9 cellular contexts compared by ENCODE assay signal in genomic region chr1:160070243-160071163, GRCh38. TPM values are rescaled to one million over a fixed set of nuclear protein-coding genes. Genes with fewer than 3 reads are reported as not detected.
DNase-seq lines count a peak whose midpoint lies in the region; ATAC-seq, FAIRE-seq and TF ChIP-seq lines count a peak whose summit lies in the region.
"Had no signal": no experiment of that assay in that cellular context is flagged by ENCODE, and none has a peak within 500 bp of the region (broad histone marks: within the 10 kb centered on the region; RNA-seq: fewer than 3 reads in every experiment).

No MANE protein-coding gene starts in this region.

- ATAC-seq in GM18519 (IDR thresholded peaks at IDR 0.05; ENCODE audit: low FRiP score, unreplicated experiment) = no peak

- no peaks in the 10 kb centered on the region for H3K36me3 ChIP-seq in A673 (ENCODE audit: insufficient read depth, low read length, poor library complexity, severe bottlenecking)
- no peaks in the 10 kb centered on the region for H3K36me3 ChIP-seq in endothelial cell of umbilical vein (ENCODE audit: control insufficient read depth in 2 of 2, extremely low read depth in 1 of 2, insufficient read depth in 2 of 2, low read length in 2 of 2)
- no peaks in the 10 kb centered on the region for H3K36me3 ChIP-seq in mesodermal cell (ENCODE audit: control insufficient read depth, insufficient read depth, low read length)

- no peak for TF ChIP-seq POLR2A in endothelial cell of umbilical vein (IDR thresholded peaks at IDR 0.05; ENCODE audit: low read depth, low read length)

- no peaks in the 10 kb centered on the region for H4K20me1 ChIP-seq in endothelial cell of umbilical vein (replicated peaks; ENCODE audit: control insufficient read depth, extremely low read depth, insufficient read depth, low read length)

- no peak overlapping the region for H3K27ac ChIP-seq in A673 (ENCODE audit: low read depth, low read length, poor library complexity, severe bottlenecking)
- H3K27ac ChIP-seq in endothelial cell of umbilical vein (ENCODE audit: insufficient read depth, low read depth, low read length) = no peak overlapping the region
- no peak overlapping the region for H3K27ac ChIP-seq in mesodermal cell (ENCODE audit: low read depth, low read length, severe bottlenecking)

- peaks cover 11% of the 10 kb centered on the region for H3K27me3 ChIP-seq in A673 (replicated peaks; ENCODE audit: insufficient read depth, low read depth, low read length, poor library complexity)
- H3K27me3 ChIP-seq in endothelial cell of umbilical vein (ENCODE audit: control insufficient read depth in 2 of 2, insufficient read depth in 2 of 2, low read length in 2 of 2) = peaks cover 25 to 28% of the 10 kb centered on the region in 2 experiments

- BruUV-seq in A673 (replicated peaks; lab: Mats Ljungman, UMichigan) (no TSS peak), endothelial cell of umbilical vein (replicated peaks; lab: Mats Ljungman, UMichigan) (no TSS peak)

- DNase-seq in A673 (ENCODE audit: low spot score) (peak; percentile 86), GM19238 (ENCODE audit: insufficient read length, low spot score) (peak; percentile 59), NCI-H526 (lab: John Stamatoyannopoulos, UW) (peak; percentile 48 to 95), endothelial cell of umbilical vein (ENCODE audit: low read depth, low spot score) (peak; percentile 74)
- peak; percentile 82 for DNase-seq in activated CD8-positive, alpha-beta memory T cell treated with anti-CD3 and anti-CD28 coated beads, Interleukin-2, amount 50 U/mL, for 4 hours
- peak; percentile 53 for DNase-seq in stimulated activated CD8-positive, alpha-beta memory T cell treated with anti-CD3 and anti-CD28 coated beads, Interleukin-15, amount 100 ng/mL, for 1 hour (ENCODE audit: low read depth)

- CTCF ChIA-PET in A673 (lab: Charles Lee) (interaction anchor here (0.8 to 1.0 kb wide), 2 partner anchors 8 to 15 kb away, joined by 3 read pairs; no protein-coding TSS in a partner anchor), endothelial cell of umbilical vein (lab: Charles Lee) (interaction anchor here (0.8 to 5.8 kb wide), 6 partner anchors 8 to 63 kb away, joined by 3 to 37 read pairs (median 6); partner anchors contain the start of gene IGSF8)

- peak; percentile 85 for FAIRE-seq in endothelial cell of umbilical vein (lab: Jason Lieb, UNC)
- FAIRE-seq: GM18507 had no signal

- dilution Hi-C loops in endothelial cell of umbilical vein (cut with MboI; ENCODE audit: extremely low pct_ligation_motif_present, low sequenced_read_pairs) = no loop called here

- 0 to 3% methylated on average over 38 to 41 of the region's 46 CpGs for WGBS in mesodermal cell (ENCODE audit: insufficient coverage in 2 of 2), 2 experiments

- no peaks in the 10 kb centered on the region for H3K9me1 ChIP-seq in endothelial cell of umbilical vein (replicated peaks; ENCODE audit: control insufficient read depth, extremely low read depth, insufficient read depth, low read length)

- H3K9me3 ChIP-seq in A673 (ENCODE audit: low read depth, low read length, poor library complexity, severe bottlenecking) (no peaks in the 10 kb centered on the region), endothelial cell of umbilical vein (replicated peaks; ENCODE audit: control insufficient read depth, insufficient read depth, low read length) (no peaks in the 10 kb centered on the region), mesodermal cell (ENCODE audit: control insufficient read depth, low read length) (no peaks in the 10 kb centered on the region)

- H2AFZ ChIP-seq in endothelial cell of umbilical vein (ENCODE audit: low read depth, low read length) = peak overlapping the region; percentile 99

- no peak for TF ChIP-seq CTCF in A673 (conservative IDR thresholded peaks at IDR 0.05; ENCODE audit: low read depth, low read length)
- TF ChIP-seq CTCF in endothelial cell of umbilical vein (IDR thresholded peaks at IDR 0.05; ENCODE audit: extremely low read depth in 1 of 2, insufficient read depth in 1 of 2, low read depth in 1 of 2, low read length in 2 of 2) = no peak

- peak overlapping the region; percentile 47 for H3K4me3 ChIP-seq in A673 (ENCODE audit: low read depth, low read length, poor library complexity, severe bottlenecking)
- H3K4me3 ChIP-seq in endothelial cell of umbilical vein (replicated peaks in 1 of 3; ENCODE audit: insufficient read depth in 1 of 3, low read depth in 1 of 3, low read length in 3 of 3) = peak overlapping the region; percentile 31 to 69 (median 45)
- peak overlapping the region; percentile 39 for H3K4me3 ChIP-seq in mesodermal cell (ENCODE audit: extremely low read depth, insufficient read depth, low read length, poor library complexity, severe bottlenecking)

- no peak overlapping the region for H3K9ac ChIP-seq in endothelial cell of umbilical vein (replicated peaks; ENCODE audit: extremely low read depth, insufficient read depth, low read length)

- POLR2A ChIA-PET in A673 (lab: Charles Lee; ENCODE audit: low non-redundant PET) (no interaction called here), endothelial cell of umbilical vein (lab: Charles Lee) (no interaction called here)

- intact Hi-C loops in A673 (cut with micrococcal nuclease; ENCODE audit: unreplicated experiment) (no loop called here), endothelial cell of umbilical vein (cut with micrococcal nuclease) (no loop called here)

- H3K4me1 ChIP-seq in A673 (ENCODE audit: insufficient read depth, low read length, poor library complexity, severe bottlenecking) (no peaks in the 10 kb centered on the region), endothelial cell of umbilical vein (ENCODE audit: control insufficient read depth, extremely low read depth, insufficient read depth, low read length) (peaks cover 7% of the 10 kb centered on the region), mesodermal cell (ENCODE audit: control insufficient read depth, insufficient read depth, low read length, poor library complexity, severe bottlenecking) (peaks cover 3% of the 10 kb centered on the region)

- no peaks in the 10 kb centered on the region for H3K79me2 ChIP-seq in endothelial cell of umbilical vein (ENCODE audit: control insufficient read depth, insufficient read depth, low read length)

- H3K4me2 ChIP-seq in endothelial cell of umbilical vein (ENCODE audit: insufficient read depth, low read length) = peak overlapping the region; percentile 78

RNA-seq across cellular contexts. Expression of gene KCNJ10, which starts 0.5 kb away (rescaled TPM):
- total RNA-seq in A673 (2021) (not detected in 2 replicates), endothelial cell of umbilical vein (not detected in 2 replicates)
- polyA plus RNA-seq in endothelial cell of umbilical vein = not detected in 2 replicates
- polyA plus RNA-seq in endothelial cell of umbilical vein (2011; cell fraction: cytosol; rRNA removed) = not detected in 2 replicates
- not detected in 2 replicates for polyA plus RNA-seq in endothelial cell of umbilical vein (2011; cell fraction: nucleus; rRNA removed)
- polyA plus RNA-seq in endothelial cell of umbilical vein (2012) = not detected in 2 replicates
- polyA minus RNA-seq in endothelial cell of umbilical vein = not detected in 2 replicates
- not detected for polyA minus RNA-seq in endothelial cell of umbilical vein (2011; cell fraction: cytosol; rRNA and poly(A)+ RNA removed)
- not detected in 2 replicates for polyA minus RNA-seq in endothelial cell of umbilical vein (2011; cell fraction: nucleus; rRNA and poly(A)+ RNA removed)
- 0.29 TPM for polyA plus RNA-seq in mesodermal cell (2013, experiment 1 of 2)
- polyA plus RNA-seq in mesodermal cell (2013, experiment 2 of 2) = 0.10 TPM

RNA-seq across cellular contexts. Expression of gene KCNJ9, which starts 10.8 kb away (rescaled TPM):
- total RNA-seq in A673 (2021) = not detected in 2 replicates
- total RNA-seq in endothelial cell of umbilical vein = not detected in 2 replicates
- polyA plus RNA-seq in endothelial cell of umbilical vein = not detected in 2 replicates
- not detected in 2 replicates for polyA plus RNA-seq in endothelial cell of umbilical vein (2011; cell fraction: cytosol; rRNA removed)
- not detected in 2 replicates for polyA plus RNA-seq in endothelial cell of umbilical vein (2011; cell fraction: nucleus; rRNA removed)
- not detected in 2 replicates for polyA plus RNA-seq in endothelial cell of umbilical vein (2012)
- polyA minus RNA-seq in endothelial cell of umbilical vein = not detected in 2 replicates
- not detected for polyA minus RNA-seq in endothelial cell of umbilical vein (2011; cell fraction: cytosol; rRNA and poly(A)+ RNA removed)
- not detected in 2 replicates for polyA minus RNA-seq in endothelial cell of umbilical vein (2011; cell fraction: nucleus; rRNA and poly(A)+ RNA removed)
- 0.11 TPM for polyA plus RNA-seq in mesodermal cell (2013, experiment 1 of 2)
- polyA plus RNA-seq in mesodermal cell (2013, experiment 2 of 2) = not detected

RNA-seq across cellular contexts. Expression of gene IGSF8, which starts 27.9 kb away (rescaled TPM):
- total RNA-seq in A673 (2021) (14.0 and 18.1 TPM in 2 replicates), endothelial cell of umbilical vein (9.5 and 10.2 TPM in 2 replicates)
- polyA plus RNA-seq in endothelial cell of umbilical vein = 17.5 and 20.2 TPM in 2 replicates
- polyA plus RNA-seq in endothelial cell of umbilical vein (2011; cell fraction: cytosol; rRNA removed) = 7.7 and 10.3 TPM in 2 replicates
- 13.1 and 13.9 TPM in 2 replicates for polyA plus RNA-seq in endothelial cell of umbilical vein (2011; cell fraction: nucleus; rRNA removed)
- 6.0 and 11.5 TPM in 2 replicates for polyA plus RNA-seq in endothelial cell of umbilical vein (2012)
- polyA minus RNA-seq in endothelial cell of umbilical vein = 6.9 and 9.8 TPM in 2 replicates
- polyA minus RNA-seq in endothelial cell of umbilical vein (2011; cell fraction: cytosol; rRNA and poly(A)+ RNA removed) = 23.0 TPM
- polyA minus RNA-seq in endothelial cell of umbilical vein (2011; cell fraction: nucleus; rRNA and poly(A)+ RNA removed) = 1.8 and 2.1 TPM in 2 replicates
- polyA plus RNA-seq in mesodermal cell (2013, experiment 1 of 2) = 30.4 TPM
- 25.2 TPM for polyA plus RNA-seq in mesodermal cell (2013, experiment 2 of 2)

RNA-seq across cellular contexts. Expression of gene PIGM, which starts 38.7 kb away (rescaled TPM):
- total RNA-seq in A673 (2021) = 4.6 and 5.3 TPM in 2 replicates
- 4.8 and 5.4 TPM in 2 replicates for total RNA-seq in endothelial cell of umbilical vein
- polyA plus RNA-seq in endothelial cell of umbilical vein = 3.1 and 3.4 TPM in 2 replicates
- polyA plus RNA-seq in endothelial cell of umbilical vein (2011; cell fraction: cytosol; rRNA removed) = 2.2 and 2.3 TPM in 2 replicates
- 1.6 and 2.1 TPM in 2 replicates for polyA plus RNA-seq in endothelial cell of umbilical vein (2011; cell fraction: nucleus; rRNA removed)
- polyA plus RNA-seq in endothelial cell of umbilical vein (2012) = 3.1 and 3.9 TPM in 2 replicates
- 3.5 and 4.0 TPM in 2 replicates for polyA minus RNA-seq in endothelial cell of umbilical vein
- polyA minus RNA-seq in endothelial cell of umbilical vein (2011; cell fraction: cytosol; rRNA and poly(A)+ RNA removed) = 0.41 TPM
- polyA minus RNA-seq in endothelial cell of umbilical vein (2011; cell fraction: nucleus; rRNA and poly(A)+ RNA removed) = 1.4 and 2.3 TPM in 2 replicates
- polyA plus RNA-seq in mesodermal cell (2013, experiment 1 of 2) = 2.6 TPM
- polyA plus RNA-seq in mesodermal cell (2013, experiment 2 of 2) = 2.7 TPM

RNA-seq across cellular contexts. Expression of gene ATP1A2, which starts 45.1 kb away (rescaled TPM):
- not detected in 2 replicates for total RNA-seq in A673 (2021)
- not detected in 2 replicates for total RNA-seq in endothelial cell of umbilical vein
- polyA plus RNA-seq in endothelial cell of umbilical vein = not detected in 2 replicates
- polyA plus RNA-seq in endothelial cell of umbilical vein (2011; cell fraction: cytosol; rRNA removed) = not detected in 2 replicates
- polyA plus RNA-seq in endothelial cell of umbilical vein (2011; cell fraction: nucleus; rRNA removed) = not detected in 2 replicates
- not detected in 2 replicates for polyA plus RNA-seq in endothelial cell of umbilical vein (2012)
- 0.08 TPM in 1 of 2 replicates, not detected in the other for polyA minus RNA-seq in endothelial cell of umbilical vein
- not detected for polyA minus RNA-seq in endothelial cell of umbilical vein (2011; cell fraction: cytosol; rRNA and poly(A)+ RNA removed)
- polyA minus RNA-seq in endothelial cell of umbilical vein (2011; cell fraction: nucleus; rRNA and poly(A)+ RNA removed) = not detected in 2 replicates
- 10.8 TPM for polyA plus RNA-seq in mesodermal cell (2013, experiment 1 of 2)
- 9.4 TPM for polyA plus RNA-seq in mesodermal cell (2013, experiment 2 of 2)
